ENCODE assay signal across 31 cellular contexts in the genomic region with DNA sequence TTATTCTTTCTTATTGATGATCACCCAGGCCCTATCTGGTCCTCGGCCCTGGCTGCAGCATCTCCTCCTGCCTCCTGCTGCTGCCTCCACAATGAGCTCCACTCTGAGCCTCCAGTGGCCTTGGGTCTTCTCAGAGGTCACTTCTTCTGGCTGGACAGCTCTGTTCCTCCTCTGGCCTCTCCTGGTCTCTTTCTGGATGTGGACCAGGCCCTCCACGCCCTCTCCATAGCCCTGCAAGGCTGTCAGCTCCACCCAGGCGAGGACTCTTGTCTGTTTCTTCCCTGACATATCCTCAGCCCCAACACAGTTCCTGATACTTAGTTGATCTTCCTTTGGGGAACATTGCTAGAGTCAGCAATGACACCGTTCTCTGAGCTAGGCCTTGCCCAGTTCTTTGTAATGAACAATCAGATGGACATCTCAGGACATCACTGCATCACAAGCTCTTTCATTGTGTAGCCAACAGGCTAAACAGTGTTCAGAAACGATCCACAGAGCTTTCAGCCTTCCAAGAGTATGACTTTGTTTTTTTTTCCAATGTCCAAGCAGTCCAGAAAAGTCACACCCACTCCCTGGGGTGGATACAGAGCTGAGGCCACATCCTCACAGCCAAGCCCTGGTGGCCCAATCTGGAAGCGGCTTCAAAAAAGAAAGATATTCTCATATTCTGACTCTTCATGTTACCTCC.
DNase-seq lines count a peak whose midpoint lies in the region; ATAC-seq, FAIRE-seq and TF ChIP-seq lines count a peak whose summit lies in the region.
"Had no signal": no experiment of that assay in that cellular context is flagged by ENCODE, and none has a peak within 500 bp of the region (broad histone marks: within the 10 kb centered on the region; RNA-seq: fewer than 3 reads in every experiment).

No MANE protein-coding gene starts in this region.

- peak overlapping the region; percentile 43 for H3K27ac Mint-ChIP-seq in astrocyte (ENCODE audit: unreplicated experiment)
- H3K27ac Mint-ChIP-seq in activated T-cell treated with anti-CD3 and anti-CD28 coated beads, Interleukin-2, amount 50 U/mL, for 24 hours, result no peak overlapping the region
- H3K27ac Mint-ChIP-seq: activated CD4-positive, alpha-beta T cell treated with anti-CD3 and anti-CD28 coated beads, Interleukin-2, amount 10 ng/mL, durations not matched to agents 7 days and 5 days; activated naive CD4-positive, alpha-beta T cell treated with anti-CD3 and anti-CD28 coated beads, Interleukin-2, amount 50 U/mL, for 24 hours; activated T-helper 17 cell treated with anti-CD3 and anti-CD28 coated beads, Interleukin-2, amount 50 U/mL, for 72 hours; nephron progenitor cell had no signal

- no peaks in the 10 kb centered on the region for H3K27me3 ChIP-seq in astrocyte (ENCODE audit: insufficient read depth, low read length)

- H3K79me2 ChIP-seq in astrocyte (ENCODE audit: insufficient read depth, low read length), result no peaks in the 10 kb centered on the region

- no peaks in the 10 kb centered on the region for H3K36me3 ChIP-seq in astrocyte (ENCODE audit: insufficient read depth, low read length)
- H3K36me3 ChIP-seq: HAP-1, lower lobe of right lung had no signal

- H3K4me2 ChIP-seq in astrocyte (ENCODE audit: low read length), result no peak overlapping the region

- no peaks in the 10 kb centered on the region for H3K9me3 ChIP-seq in astrocyte (ENCODE audit: insufficient read depth, low read depth, low read length)
- H3K9me3 ChIP-seq: HAP-1, lower lobe of right lung, mucosa of descending colon had no signal

- peaks cover 16% of the 10 kb centered on the region for H3K4me1 Mint-ChIP-seq in astrocyte (ENCODE audit: low read depth, unreplicated experiment)
- H3K4me1 Mint-ChIP-seq in activated T-cell treated with anti-CD3 and anti-CD28 coated beads, Interleukin-2, amount 50 U/mL, for 24 hours (ENCODE audit: low read depth), result peaks cover 8% of the 10 kb centered on the region
- H3K4me1 Mint-ChIP-seq: activated T-helper 17 cell treated with anti-CD3 and anti-CD28 coated beads, Interleukin-2, amount 50 U/mL, for 72 hours had no signal

- no peak overlapping the region for H3K27ac ChIP-seq in astrocyte (ENCODE audit: low read depth, low read length)
- H3K27ac ChIP-seq: epithelial cell of prostate, lower lobe of right lung, SK-N-MC had no signal

- peaks cover 5% of the 10 kb centered on the region for H3K4me1 ChIP-seq in astrocyte (ENCODE audit: insufficient read depth, low read length)

- no peak overlapping the region for H3K4me3 Mint-ChIP-seq in astrocyte (ENCODE audit: unreplicated experiment)
- no peak overlapping the region for H3K4me3 Mint-ChIP-seq in activated T-cell treated with anti-CD3 and anti-CD28 coated beads, Interleukin-2, amount 50 U/mL, for 24 hours
- H3K4me3 Mint-ChIP-seq: activated CD4-positive, alpha-beta T cell treated with anti-CD3 and anti-CD28 coated beads, Interleukin-2, amount 10 ng/mL, durations not matched to agents 7 days and 5 days; activated naive CD4-positive, alpha-beta T cell treated with anti-CD3 and anti-CD28 coated beads, Interleukin-2, amount 50 U/mL, for 24 hours; activated T-helper 17 cell treated with anti-CD3 and anti-CD28 coated beads, Interleukin-2, amount 50 U/mL, for 72 hours; nephron progenitor cell had no signal

- DNase-seq in AG10803 (ENCODE audit: low read depth), result no peak
- no peak for DNase-seq in astrocyte (ENCODE audit: low read depth)
- peak; percentile 55 for DNase-seq in left cardiac atrium
- DNase-seq in sciatic nerve (ENCODE audit: low spot score), result no peak
- no peak for DNase-seq in activated T-cell treated with anti-CD3 and anti-CD28 coated beads, Interleukin-2, amount 50 U/mL, for 24 hours
- no peak for DNase-seq in T-helper 1 cell
- DNase-seq in iPS-NIHi11 (ENCODE audit: low spot score), result no peak
- DNase-seq in NCI-H1092 treated with DMSO at 0.1 percent for 48 hours (lab: John Stamatoyannopoulos, UW), result no peak
- DNase-seq: activated CD4-positive, alpha-beta T cell treated with anti-CD3 and anti-CD28 coated beads, Interleukin-2, amount 10 ng/mL, durations not matched to agents 7 days and 5 days; anterior cingulate cortex; C1 segment of cervical spinal cord; Calu3; DND-41; foreskin fibroblast; hypothalamus; Kasumi-1; lower lobe of right lung; mucosa of descending colon; NCI-H1694; NCI-H524 treated with DMSO at 0.1 percent for 48 hours; nephron progenitor cell; T-helper 2 cell had no signal

- H3K36me3 Mint-ChIP-seq in astrocyte (ENCODE audit: low read depth, unreplicated experiment), result peaks cover 2% of the 10 kb centered on the region
- no peaks in the 10 kb centered on the region for H3K36me3 Mint-ChIP-seq in activated T-cell treated with anti-CD3 and anti-CD28 coated beads, Interleukin-2, amount 50 U/mL, for 24 hours (ENCODE audit: low read depth)
- H3K36me3 Mint-ChIP-seq: activated naive CD4-positive, alpha-beta T cell treated with anti-CD3 and anti-CD28 coated beads, Interleukin-2, amount 50 U/mL, for 24 hours had no signal

- H3K4me3 ChIP-seq in AG10803 (ENCODE audit: low read length), result no peak overlapping the region
- no peak overlapping the region for H3K4me3 ChIP-seq in astrocyte (ENCODE audit: insufficient read depth, low read depth, low read length)
- H3K4me3 ChIP-seq: GM12878, HAP-1, lower lobe of right lung, mucosa of descending colon, SK-N-MC, skin epidermis had no signal

- peaks cover 6% of the 10 kb centered on the region for H3K9me3 Mint-ChIP-seq in astrocyte (ENCODE audit: unreplicated experiment)
- no peaks in the 10 kb centered on the region for H3K9me3 Mint-ChIP-seq in activated T-cell treated with anti-CD3 and anti-CD28 coated beads, Interleukin-2, amount 50 U/mL, for 24 hours
- H3K9me3 Mint-ChIP-seq: activated CD4-positive, alpha-beta T cell treated with anti-CD3 and anti-CD28 coated beads, Interleukin-2, amount 10 ng/mL, durations not matched to agents 7 days and 5 days; activated naive CD4-positive, alpha-beta T cell treated with anti-CD3 and anti-CD28 coated beads, Interleukin-2, amount 50 U/mL, for 24 hours; activated T-helper 17 cell treated with anti-CD3 and anti-CD28 coated beads, Interleukin-2, amount 50 U/mL, for 72 hours had no signal

- FAIRE-seq in astrocyte (lab: Jason Lieb, UNC), result no peak
- FAIRE-seq: GM12878, islet of Langerhans, urothelium cell line had no signal

- no peaks in the 10 kb centered on the region for H3K27me3 Mint-ChIP-seq in astrocyte (ENCODE audit: low read depth, unreplicated experiment)
- peaks cover 18% of the 10 kb centered on the region for H3K27me3 Mint-ChIP-seq in activated T-cell treated with anti-CD3 and anti-CD28 coated beads, Interleukin-2, amount 50 U/mL, for 24 hours

- H4K20me1 ChIP-seq in astrocyte (ENCODE audit: insufficient read depth, low read length), result no peaks in the 10 kb centered on the region

- ATAC-seq in left cardiac atrium, result peak in 1 of 2 donors; percentile 26
- ATAC-seq in sciatic nerve, result peak; percentile 88
- ATAC-seq: activated T-helper 17 cell treated with anti-CD3 and anti-CD28 coated beads, Interleukin-2, amount 50 U/mL, for 72 hours; GM12878; lower lobe of right lung; mucosa of descending colon had no signal

- no peak overlapping the region for H3K9ac ChIP-seq in astrocyte (ENCODE audit: low read length)

- H2AFZ ChIP-seq in astrocyte (ENCODE audit: low read depth, low read length), result no peak overlapping the region

- 0 out of 2 replicates have a peak, but pooled peaks have one; percentile 13 for TF ChIP-seq CTCF in AG10803 (conservative IDR thresholded peaks at IDR 0.05; ENCODE audit: low read length)
- no peak for TF ChIP-seq CTCF in astrocyte (IDR thresholded peaks at IDR 0.05; ENCODE audit: insufficient read depth, low read depth, low read length)

- intact Hi-C loops in left cardiac atrium (cut with DNase I) (no loop called here), sciatic nerve (cut with DNase I) (no loop called here)
